9 cellular contexts compared by ENCODE assay signal in genomic region chr2:162007447-162008040, GRCh38.
DNase-seq lines count a peak whose midpoint lies in the region; ATAC-seq and TF ChIP-seq lines count a peak whose summit lies in the region.
"Had no signal": no experiment of that assay in that cellular context is flagged by ENCODE, and none has a peak within 500 bp of the region (broad histone marks: within the 10 kb centered on the region; RNA-seq: fewer than 3 reads in every experiment).

No MANE protein-coding gene starts in this region.

- H3F3A ChIP-seq in OCI-LY1 (ENCODE audit: insufficient read depth, low read length), result no peaks in the 10 kb centered on the region

- ATAC-seq in GM19395 (IDR thresholded peaks at IDR 0.05; ENCODE audit: unreplicated experiment) (no peak), HG03469 (IDR thresholded peaks at IDR 0.05; ENCODE audit: unreplicated experiment) (no peak)

- H3K27me3 ChIP-seq in OCI-LY1 (ENCODE audit: insufficient read depth, low read length) (no peaks in the 10 kb centered on the region; the same call in 1 of the 2 replicates), esophagus squamous epithelium (no peaks in the 10 kb centered on the region), stomach (no peaks in the 10 kb centered on the region)

- no peaks in the 10 kb centered on the region for H3K9me2 ChIP-seq in OCI-LY1 (ENCODE audit: low read depth, low read length)

- H3K27ac ChIP-seq in OCI-LY1 (ENCODE audit: low read depth, low read length, poor library complexity, severe bottlenecking) (no peak overlapping the region), esophagus squamous epithelium (no peak overlapping the region), stomach (no peak overlapping the region)

- H3K9me3 ChIP-seq in OCI-LY1 (ENCODE audit: low read length) (no peaks in the 10 kb centered on the region), esophagus squamous epithelium (no peaks in the 10 kb centered on the region), stomach (no peaks in the 10 kb centered on the region)

- H3K4me1 ChIP-seq in OCI-LY1 (ENCODE audit: insufficient read depth, low read length, severe bottlenecking) (no peaks in the 10 kb centered on the region), esophagus squamous epithelium (no peaks in the 10 kb centered on the region), stomach (peaks cover 0 to 4% (median 0%) of the 10 kb centered on the region in 4 donors)

- H3K9ac ChIP-seq in OCI-LY1 (ENCODE audit: low read length), result no peak overlapping the region

- no peak for TF ChIP-seq POLR2A in esophagus squamous epithelium (IDR thresholded peaks at IDR 0.05)
- TF ChIP-seq POLR2A in stomach (IDR thresholded peaks at IDR 0.05), result no peak

- H3K79me2 ChIP-seq in OCI-LY1 (ENCODE audit: insufficient read depth, low read length), result no peaks in the 10 kb centered on the region

- TF ChIP-seq EP300 in stomach (IDR thresholded peaks at IDR 0.05), result no peak

- peak; percentile 64 for TF ChIP-seq CTCF in OCI-LY1 (IDR thresholded peaks at IDR 0.05; ENCODE audit: low read length)
- TF ChIP-seq CTCF in esophagus squamous epithelium (IDR thresholded peaks at IDR 0.05), result peak in 5 of 6 experiments; percentile 31 to 71 (median 53)
- peak in 5 of 7 experiments; percentile 16 to 71 (median 47) for TF ChIP-seq CTCF in stomach (IDR thresholded peaks at IDR 0.05)

- no peaks in the 10 kb centered on the region for H4K20me1 ChIP-seq in OCI-LY1 (ENCODE audit: insufficient read depth, low read length)

- H2AFZ ChIP-seq in OCI-LY1 (ENCODE audit: low read length), result no peak overlapping the region

- DNase-seq in NCI-H2196 (lab: John Stamatoyannopoulos, UW; ENCODE audit: unreplicated experiment) (peak; percentile 12), NCI-H2196 treated with DMSO at 0.1 percent for 48 hours (lab: John Stamatoyannopoulos, UW; ENCODE audit: unreplicated experiment) (no peak), esophagus squamous epithelium (lab: John Stamatoyannopoulos, UW) (no peak), stomach (no peak), pons (ENCODE audit: low spot score) (no peak)
- DNase-seq: activated CD4-positive, alpha-beta memory T cell treated with anti-CD3 and anti-CD28 coated beads, Interleukin-2, amount 10 ng/mL, durations not matched to agents 7 days and 5 days had no signal

- WGBS in esophagus squamous epithelium, 2 donors, result 61 to 72% methylated on average over 3 of the region's 3 CpGs
- 68 to 80% (median 75%) methylated on average over 3 of the region's 3 CpGs for WGBS in stomach, 5 donors

- H3K36me3 ChIP-seq in OCI-LY1 (ENCODE audit: insufficient read depth, low read length), result no peaks in the 10 kb centered on the region
- H3K36me3 ChIP-seq in esophagus squamous epithelium, result no peaks in the 10 kb centered on the region
- H3K36me3 ChIP-seq in stomach, result no peaks in the 10 kb centered on the region

- no peak overlapping the region for H3K4me3 ChIP-seq in OCI-LY1 (ENCODE audit: low read depth, low read length, poor library complexity, severe bottlenecking)
- no peak overlapping the region for H3K4me3 ChIP-seq in esophagus squamous epithelium
- no peak overlapping the region for H3K4me3 ChIP-seq in stomach

- H3K4me2 ChIP-seq in OCI-LY1 (ENCODE audit: low read length), result no peak overlapping the region

- intact Hi-C loops in esophagus squamous epithelium (cut with DNase I), result no loop called here
- intact Hi-C loops in stomach (cut with DNase I; ENCODE audit: low total_unique reads), result no loop called here
